Comparison of ENCODE assay signal across 22 cellular contexts in the genomic region with DNA sequence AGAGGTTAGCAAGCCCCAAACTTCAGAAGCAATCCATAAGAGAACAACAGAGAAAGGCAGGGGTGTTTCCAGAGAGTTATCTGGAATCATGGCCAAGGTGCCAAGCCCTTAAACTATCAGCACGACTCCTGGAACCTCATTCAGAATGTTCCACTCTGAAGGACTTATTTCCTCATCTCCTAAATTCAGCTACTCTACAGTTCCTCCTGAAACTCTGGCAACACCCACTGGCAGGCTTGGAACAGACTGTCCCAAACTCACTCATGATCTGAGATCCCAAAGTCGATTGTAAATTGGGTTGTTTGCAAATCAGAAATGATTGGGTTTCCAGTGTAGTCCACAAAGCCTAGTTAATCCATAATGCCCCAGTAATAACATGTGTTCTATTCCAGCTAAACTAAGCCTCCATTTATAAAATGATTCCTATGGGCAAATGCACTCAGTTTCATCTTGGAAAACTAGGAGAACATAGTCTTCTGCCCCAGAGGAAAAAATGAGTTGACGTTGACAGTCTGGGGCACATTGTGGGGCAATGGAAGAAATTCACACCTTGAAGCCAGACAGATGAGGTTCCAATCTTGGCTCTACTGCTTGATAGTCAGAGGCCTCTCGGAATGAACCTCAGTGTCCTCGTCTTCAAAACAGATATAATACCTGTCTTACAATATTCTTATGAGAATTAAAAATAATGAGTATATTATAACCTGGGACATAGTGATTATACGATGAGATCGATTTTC.
"Had no signal": no experiment of that assay in that cellular context is flagged by ENCODE, and none has a peak within 500 bp of the region (broad histone marks: within the 10 kb centered on the region; RNA-seq: fewer than 3 reads in every experiment).

No MANE protein-coding gene starts in this region.

- H3K27me3 ChIP-seq: breast epithelium, esophagus muscularis mucosa, right lobe of liver had no signal

- H3K4me3 ChIP-seq: breast epithelium, esophagus muscularis mucosa, right lobe of liver, skin epidermis had no signal

- H3K9me3 Mint-ChIP-seq: activated B cell treated with CpG ODN at 0.5 μM for 24 hours; activated CD8-positive, alpha-beta T cell treated with anti-CD3 and anti-CD28 coated beads for 36 hours; activated naive CD4-positive, alpha-beta T cell treated with anti-CD3 and anti-CD28 coated beads, Interleukin-2, amount 50 U/mL, for 24 hours; activated naive CD8-positive, alpha-beta T cell treated with anti-CD3 and anti-CD28 coated beads, Interleukin-2, amount 50 U/mL, for 24 hours; activated T-helper 2 cell treated with anti-CD3 and anti-CD28 coated beads, Interferon-gamma antibody, Interleukin-2, Interleukin-4, amounts not matched to agents 10 μg/mL and 5 μg/mL and 100 μg/mL, durations not matched to agents 14 hours and 24 hours and 36 hours; central memory CD8-positive, alpha-beta T cell; immature natural killer cell; nephron had no signal

- ATAC-seq: activated CD8-positive, alpha-beta T cell treated with anti-CD3 and anti-CD28 coated beads for 36 hours; activated naive CD8-positive, alpha-beta T cell treated with anti-CD3 and anti-CD28 coated beads, Interleukin-2, amount 50 U/mL, for 24 hours; right lobe of liver; stimulated activated naive CD8-positive, alpha-beta T cell treated with anti-CD3 and anti-CD28 coated beads, Interleukin-15, Interleukin-2, amounts not matched to agents 100 U/mL and 50 U/mL, for 24 hours had no signal

- H3K4me1 ChIP-seq: breast epithelium, right lobe of liver had no signal

- DNase-seq: activated B cell treated with CpG ODN at 0.5 μM for 24 hours; activated CD4-positive, alpha-beta T cell treated with anti-CD3 and anti-CD28 coated beads, Interleukin-2, amount 50 U/mL, for 1 hour; activated CD8-positive, alpha-beta T cell treated with anti-CD3 and anti-CD28 coated beads for 36 hours; activated naive CD8-positive, alpha-beta T cell treated with anti-CD3 and anti-CD28 coated beads, Interleukin-2, amount 50 U/mL, for 24 hours; activated T-cell treated with anti-CD3 and anti-CD28 coated beads, Interleukin-2, amount 50 U/mL, for 48 hours; effector CD4-positive, alpha-beta T cell; hypothalamus; immature natural killer cell; kidney; right lobe of liver; stimulated activated CD4-positive, alpha-beta T cell treated with anti-CD3 and anti-CD28 coated beads, Interleukin-12 subunit alpha, Interleukin-12 subunit beta, amount 100 ng/mL, for 4 hours; stimulated activated CD4-positive, alpha-beta T cell treated with anti-CD3 and anti-CD28 coated beads, Interleukin-4, amount 100 ng/mL, for 1 hour; stimulated activated naive CD8-positive, alpha-beta T cell treated with anti-CD3 and anti-CD28 coated beads, Interleukin-15, Interleukin-2, amounts not matched to agents 100 U/mL and 50 U/mL, for 24 hours; T-helper 2 cell had no signal

- H3K4me3 Mint-ChIP-seq: activated B cell treated with CpG ODN at 0.5 μM for 24 hours; activated CD8-positive, alpha-beta T cell treated with anti-CD3 and anti-CD28 coated beads for 36 hours; activated naive CD4-positive, alpha-beta T cell treated with anti-CD3 and anti-CD28 coated beads, Interleukin-2, amount 50 U/mL, for 24 hours; activated naive CD8-positive, alpha-beta T cell treated with anti-CD3 and anti-CD28 coated beads, Interleukin-2, amount 50 U/mL, for 24 hours; central memory CD8-positive, alpha-beta T cell; immature natural killer cell; nephron had no signal

- H3K27ac ChIP-seq: esophagus muscularis mucosa, right lobe of liver had no signal

- H3K27ac Mint-ChIP-seq: activated B cell treated with CpG ODN at 0.5 μM for 24 hours; activated CD8-positive, alpha-beta T cell treated with anti-CD3 and anti-CD28 coated beads for 36 hours; activated naive CD4-positive, alpha-beta T cell treated with anti-CD3 and anti-CD28 coated beads, Interleukin-2, amount 50 U/mL, for 24 hours; activated naive CD8-positive, alpha-beta T cell treated with anti-CD3 and anti-CD28 coated beads, Interleukin-2, amount 50 U/mL, for 24 hours; activated T-helper 2 cell treated with anti-CD3 and anti-CD28 coated beads, Interferon-gamma antibody, Interleukin-2, Interleukin-4, amounts not matched to agents 10 μg/mL and 5 μg/mL and 100 μg/mL, durations not matched to agents 14 hours and 24 hours and 36 hours; immature natural killer cell; progenitor cell of endocrine pancreas had no signal

- H3K27me3 Mint-ChIP-seq: activated CD8-positive, alpha-beta T cell treated with anti-CD3 and anti-CD28 coated beads for 36 hours; progenitor cell of endocrine pancreas had no signal

- H3K36me3 ChIP-seq: breast epithelium, esophagus muscularis mucosa, right lobe of liver had no signal

- H3K36me3 Mint-ChIP-seq: activated naive CD4-positive, alpha-beta T cell treated with anti-CD3 and anti-CD28 coated beads, Interleukin-2, amount 50 U/mL, for 24 hours had no signal

- H3K9me3 ChIP-seq: breast epithelium, esophagus muscularis mucosa, right lobe of liver had no signal

- H3K4me1 Mint-ChIP-seq: activated B cell treated with CpG ODN at 0.5 μM for 24 hours; activated naive CD4-positive, alpha-beta T cell treated with anti-CD3 and anti-CD28 coated beads, Interleukin-2, amount 50 U/mL, for 24 hours; activated naive CD8-positive, alpha-beta T cell treated with anti-CD3 and anti-CD28 coated beads, Interleukin-2, amount 50 U/mL, for 24 hours; central memory CD8-positive, alpha-beta T cell had no signal
